24 cellular contexts compared by ENCODE assay signal in the genomic region with DNA sequence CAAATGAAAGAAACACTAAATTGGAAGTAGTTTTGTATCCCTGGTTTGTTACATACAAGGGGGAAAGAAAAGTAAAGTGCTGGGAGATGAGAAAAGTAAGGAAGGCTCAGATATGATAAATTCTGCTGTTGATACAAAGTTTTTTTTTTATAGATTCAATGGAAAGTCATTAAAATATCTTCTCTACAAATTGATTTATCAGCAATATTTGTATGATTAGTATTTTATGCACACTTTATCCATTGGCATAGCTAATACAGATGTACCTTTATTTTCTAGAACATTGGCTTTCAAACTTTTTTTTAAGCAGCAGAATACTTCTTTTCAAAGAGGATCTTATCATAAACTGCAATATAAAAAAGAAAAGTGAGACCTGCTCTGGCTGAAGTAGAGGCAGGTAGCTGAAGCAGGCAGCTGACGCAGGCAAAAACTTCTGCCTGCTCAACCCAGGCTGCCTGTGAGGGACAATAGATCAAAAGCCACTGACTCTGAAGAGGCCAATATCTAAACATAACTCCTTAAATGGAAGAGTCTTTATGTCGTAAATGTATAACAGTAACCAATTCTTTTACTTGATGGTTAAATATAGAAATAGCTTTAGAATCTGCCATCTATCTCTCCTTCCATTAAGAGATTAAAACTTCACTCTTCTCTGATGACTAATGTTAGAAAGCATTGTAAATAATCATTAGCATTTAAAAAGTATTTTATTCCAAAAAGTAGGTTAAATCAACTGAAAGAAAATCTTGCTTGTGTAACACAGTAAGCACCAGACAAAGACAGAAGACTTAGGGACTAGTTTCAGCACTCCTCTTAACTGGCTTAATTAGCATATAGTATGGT.
"Had no signal": no experiment of that assay in that cellular context is flagged by ENCODE, and none has a peak within 500 bp of the region (broad histone marks: within the 10 kb centered on the region; RNA-seq: fewer than 3 reads in every experiment).

No MANE protein-coding gene starts in this region.

- H3K27me3 ChIP-seq: esophagus muscularis mucosa, pancreas, sigmoid colon, uterus had no signal

- DNase-seq: activated B cell treated with CpG ODN at 0.5 μM for 24 hours; activated CD4-positive, alpha-beta T cell treated with anti-CD3 and anti-CD28 coated beads, Interleukin-2, amount 50 U/mL, for 1 hour; activated CD8-positive, alpha-beta T cell treated with anti-CD3 and anti-CD28 coated beads for 36 hours; activated naive CD8-positive, alpha-beta T cell treated with anti-CD3 and anti-CD28 coated beads, Interleukin-2, amount 50 U/mL, for 24 hours; activated T-cell treated with anti-CD3 and anti-CD28 coated beads, Interleukin-2, amount 50 U/mL, for 48 hours; amygdala; caudate nucleus; effector CD4-positive, alpha-beta T cell; hippocampal formation; left cardiac atrium; left ventricle myocardium superior; pancreas; retina; sigmoid colon; small intestine; stimulated activated CD4-positive, alpha-beta T cell treated with anti-CD3 and anti-CD28 coated beads, Interleukin-1b, Interleukin-23, amount 100 ng/mL, for 48 hours; stimulated activated CD4-positive, alpha-beta T cell treated with anti-CD3 and anti-CD28 coated beads, Interleukin-4, amount 100 ng/mL, for 4 hours; stimulated activated CD8-positive, alpha-beta memory T cell treated with anti-CD3 and anti-CD28 coated beads, Interleukin-4, amount 100 ng/mL, for 48 hours; stimulated activated naive CD8-positive, alpha-beta T cell treated with anti-CD3 and anti-CD28 coated beads, Interleukin-15, amount 100 ng/mL, for 72 hours; substantia nigra; uterus had no signal

- H3K4me1 ChIP-seq: esophagus muscularis mucosa, pancreas, prostate gland, sigmoid colon, uterus had no signal

- H3K4me3 ChIP-seq: esophagus muscularis mucosa, pancreas, prostate gland, sigmoid colon, uterus had no signal

- H3K36me3 ChIP-seq: esophagus muscularis mucosa, pancreas, prostate gland, sigmoid colon, uterus had no signal

- H3K9me3 ChIP-seq: esophagus muscularis mucosa, pancreas, prostate gland, sigmoid colon, uterus had no signal

- H3K27ac ChIP-seq: esophagus muscularis mucosa, pancreas, prostate gland, sigmoid colon, uterus had no signal

- ATAC-seq: activated CD8-positive, alpha-beta T cell treated with anti-CD3 and anti-CD28 coated beads for 36 hours; activated naive CD8-positive, alpha-beta T cell treated with anti-CD3 and anti-CD28 coated beads, Interleukin-2, amount 50 U/mL, for 24 hours; left cardiac atrium; left ventricle myocardium superior; pancreas; stimulated activated memory B cell treated with anti-CD40 and anti-IgM and Interleukin-4, amounts not matched to agents 10 μg/mL and 1 μg/mL and 100 μg/mL, for 72 hours; stimulated activated naive CD8-positive, alpha-beta T cell treated with anti-CD3 and anti-CD28 coated beads, Interleukin-15, amount 100 ng/mL, for 72 hours had no signal
